ENCODE assay signal across 8 cellular contexts in genomic region chr5:53109041-53109435, GRCh38. TPM values are rescaled to one million over a fixed set of nuclear protein-coding genes. Genes with fewer than 3 reads are reported as not detected.
A peak's percentile ranks its signal among the peaks of the same experiment; 100 is the strongest.
DNase-seq lines count a peak whose midpoint lies in the region; ATAC-seq and TF ChIP-seq lines count a peak whose summit lies in the region.

No MANE protein-coding gene starts in this region.

- H3K4me1 ChIP-seq in BLaER1 treated with 17β-estradiol and CSF1 and Interleukin-3, amounts not matched to agents 10 nM and 100 nM, result peaks cover 0 to 14% (median 6%) of the 10 kb centered on the region in 10 experiments; a peak in 7 of 20 replicates
- peaks cover 5% of the 10 kb centered on the region for H3K4me1 ChIP-seq in parathyroid adenoma

- no peaks in the 10 kb centered on the region for H4K20me1 ChIP-seq in BLaER1 treated with 17β-estradiol and CSF1 and Interleukin-3, amounts not matched to agents 10 nM and 100 nM

- ATAC-seq in GM19351 (IDR thresholded peaks at IDR 0.05; ENCODE audit: unreplicated experiment) (peak; percentile 13), HG03442 (IDR thresholded peaks at IDR 0.05; ENCODE audit: unreplicated experiment) (peak; percentile 14), T-helper 17 cell (peak; percentile 10)

- peaks cover 0 to 9% (median 0%) of the 10 kb centered on the region in 11 experiments; a peak in 1 of 22 replicates for H3K36me3 ChIP-seq in BLaER1 treated with 17β-estradiol and CSF1 and Interleukin-3, amounts not matched to agents 10 nM and 100 nM
- no peaks in the 10 kb centered on the region for H3K36me3 ChIP-seq in parathyroid adenoma (ENCODE audit: control insufficient read depth, insufficient read depth, low read length)

- no peaks in the 10 kb centered on the region for H3K36me3 Mint-ChIP-seq in T-helper 17 cell (ENCODE audit: low read depth)

- H3K27me3 ChIP-seq in BLaER1 treated with 17β-estradiol and CSF1 and Interleukin-3, amounts not matched to agents 10 nM and 100 nM, result no peaks in the 10 kb centered on the region
- H3K27me3 ChIP-seq in parathyroid adenoma (ENCODE audit: control insufficient read depth, insufficient read depth, low read length), result no peaks in the 10 kb centered on the region

- peak overlapping the region; percentile 53 to 71 (median 60) for H3K4me3 ChIP-seq in BLaER1 treated with 17β-estradiol and CSF1 and Interleukin-3, amounts not matched to agents 10 nM and 100 nM
- peak overlapping the region; percentile 88 for H3K4me3 ChIP-seq in fibroblast of the aortic adventitia (ENCODE audit: low read depth, low read length)
- peak overlapping the region; percentile 92 for H3K4me3 ChIP-seq in parathyroid adenoma (ENCODE audit: low read depth, low read length)

- peak overlapping the region; percentile 96 for H3K27ac Mint-ChIP-seq in T-helper 17 cell

- H3K4me1 Mint-ChIP-seq in T-helper 17 cell, result peaks cover 33% of the 10 kb centered on the region

- peak overlapping the region; percentile 55 to 75 (median 66); a peak in 19 of 22 replicates for H3K9ac ChIP-seq in BLaER1 treated with 17β-estradiol and CSF1 and Interleukin-3, amounts not matched to agents 10 nM and 100 nM
- H3K9ac ChIP-seq in parathyroid adenoma, result peak overlapping the region; percentile 62

- H3K27me3 Mint-ChIP-seq in T-helper 17 cell, result no peaks in the 10 kb centered on the region

- no peak overlapping the region; a peak in 1 of 22 replicates for H3K27ac ChIP-seq in BLaER1 treated with 17β-estradiol and CSF1 and Interleukin-3, amounts not matched to agents 10 nM and 100 nM
- peak overlapping the region; percentile 63 for H3K27ac ChIP-seq in parathyroid adenoma

- H3K9me3 ChIP-seq in BLaER1 treated with 17β-estradiol and CSF1 and Interleukin-3, amounts not matched to agents 10 nM and 100 nM (replicated peaks in 1 of 11), result peaks cover 0 to 9% (median 0%) of the 10 kb centered on the region in 11 experiments; a peak in 7 of 22 replicates
- no peaks in the 10 kb centered on the region for H3K9me3 ChIP-seq in T-helper 17 cell (ENCODE audit: control insufficient read depth, low read length, poor library complexity, severe bottlenecking)
- no peaks in the 10 kb centered on the region for H3K9me3 ChIP-seq in parathyroid adenoma (ENCODE audit: control insufficient read depth, low read length)

- DNase-seq in T-helper 17 cell, result no peak
- DNase-seq in fibroblast of the aortic adventitia (ENCODE audit: low read depth), result peak; percentile 28
- DNase-seq in DMS153 (lab: John Stamatoyannopoulos, UW), result no peak
- DNase-seq in activated CD8-positive, alpha-beta memory T cell treated with anti-CD3 and anti-CD28 coated beads for 24 hours, result no peak

- peak overlapping the region; percentile 49 to 84 (median 69) for H3K4me2 ChIP-seq in BLaER1 treated with 17β-estradiol and CSF1 and Interleukin-3, amounts not matched to agents 10 nM and 100 nM
- peak overlapping the region; percentile 90 for H3K4me2 ChIP-seq in parathyroid adenoma (ENCODE audit: low read length)

- H2AFZ ChIP-seq in parathyroid adenoma, result peak overlapping the region; percentile 96

- H3K79me2 ChIP-seq in parathyroid adenoma, result peaks cover 5% of the 10 kb centered on the region

- TF ChIP-seq CTCF in fibroblast of the aortic adventitia (IDR thresholded peaks at IDR 0.05; ENCODE audit: insufficient read depth, low read length) (no peak), parathyroid adenoma (IDR thresholded peaks at IDR 0.05) (no peak)

- peak overlapping the region; percentile 96 for H3K4me3 Mint-ChIP-seq in T-helper 17 cell

RNA-seq across cellular contexts. Expression of gene MOCS2, which starts 0.5 kb away (rescaled TPM):
- total RNA-seq in T-helper 17 cell, result 10 to 100 TPM; 11.2 to 15.2 TPM
- total RNA-seq in fibroblast of the aortic adventitia (ENCODE audit: low replicate concordance), result 74.2 and 74.8 TPM in 2 replicates
